Comparison of ENCODE assay signal across 8 cellular contexts in genomic region chr1:198669023-198669698, GRCh38. TPM values are rescaled to one million over a fixed set of nuclear protein-coding genes. Genes with fewer than 3 reads are reported as not detected.
DNase-seq lines count a peak whose midpoint lies in the region; ATAC-seq, FAIRE-seq and TF ChIP-seq lines count a peak whose summit lies in the region.

No MANE protein-coding gene starts in this region.

- ATAC-seq in HG03520 (IDR thresholded peaks at IDR 0.05; ENCODE audit: unreplicated experiment), result peak; percentile 86

- DNase-seq in D721Med (ENCODE audit: insufficient read length, low spot score), result no peak
- peak; percentile 38 for DNase-seq in GM20000 (ENCODE audit: low spot score)
- DNase-seq in UCSD-AML1 (lab: John Stamatoyannopoulos, UW; ENCODE audit: unreplicated experiment), result peak; percentile 35
- peak; percentile 56 for DNase-seq in glomerular endothelial cell (ENCODE audit: extremely low read depth, low read depth, low spot score)
- no peak for DNase-seq in NCI-H2081 treated with DMSO at 0.1 percent for 48 hours (lab: John Stamatoyannopoulos, UW)
- DNase-seq in DMS153 treated with DMSO at 0.1 percent for 48 hours (lab: John Stamatoyannopoulos, UW; ENCODE audit: unreplicated experiment), result no peak
- DNase-seq in DMS 273 (lab: John Stamatoyannopoulos, UW; ENCODE audit: unreplicated experiment), result no peak

- TF ChIP-seq CTCF in D721Med (IDR thresholded peaks at IDR 0.05; ENCODE audit: insufficient read depth, missing control alignments), result no peak
- TF ChIP-seq CTCF in GM20000 (IDR thresholded peaks at IDR 0.05; ENCODE audit: extremely low read depth, missing control alignments), result no peak

- peak; percentile 70 for FAIRE-seq in D721Med (lab: Jason Lieb, UNC)

RNA-seq across cellular contexts. Expression of gene PTPRC, which starts 30.3 kb away (rescaled TPM):
- total RNA-seq in glomerular endothelial cell, result not detected in 2 replicates

Comparison
In these comparisons a context has a peak if more than half of its experiments do, and no peak if none do; other contexts are left out.
1. DNase-seq: peak in GM20000 (single experiment), UCSD-AML1 (single experiment) and glomerular endothelial cell (single experiment); none in D721Med (single experiment), NCI-H2081 treated with DMSO at 0.1 percent for 48 hours (single experiment), DMS153 treated with DMSO at 0.1 percent for 48 hours (single experiment) and DMS 273 (single experiment).